ENCODE assay signal across 10 cellular contexts in the genomic region with DNA sequence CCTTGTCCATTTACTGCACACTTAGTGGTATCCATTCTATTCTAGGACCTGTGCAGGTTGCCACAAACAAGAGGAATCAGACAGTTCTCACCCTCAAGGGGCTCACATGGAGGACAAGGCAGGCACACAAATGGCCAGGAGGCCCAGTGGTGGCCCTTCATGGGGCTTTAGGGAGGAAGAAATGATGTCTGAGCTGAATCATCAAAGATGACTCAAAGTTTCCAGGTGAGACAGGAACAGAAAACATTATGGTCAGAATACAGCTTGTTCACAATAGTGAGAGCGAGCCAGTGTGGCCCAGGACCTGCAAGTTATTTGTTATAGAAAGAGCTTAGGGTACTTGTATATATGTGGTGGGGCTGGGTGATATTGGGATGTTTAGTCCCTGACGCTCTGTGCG. TPM values are rescaled to one million over a fixed set of nuclear protein-coding genes. Genes with fewer than 3 reads are reported as not detected.
DNase-seq lines count a peak whose midpoint lies in the region; ATAC-seq and TF ChIP-seq lines count a peak whose summit lies in the region.
"Had no signal": no experiment of that assay in that cellular context is flagged by ENCODE, and none has a peak within 500 bp of the region (broad histone marks: within the 10 kb centered on the region; RNA-seq: fewer than 3 reads in every experiment).

No MANE protein-coding gene starts in this region.

- TF ChIP-seq CTCF in GM10266 (IDR thresholded peaks at IDR 0.05; ENCODE audit: control insufficient read depth, insufficient read depth, low read depth, missing control alignments) (no peak), foreskin keratinocyte (conservative IDR thresholded peaks at IDR 0.05) (no peak)

- intact Hi-C loops in Right ventricle myocardium superior (cut with DNase I): no loop called here

- H3K27ac ChIP-seq in foreskin keratinocyte: peak overlapping the region; percentile 86

- no peaks in the 10 kb centered on the region for H3K36me3 ChIP-seq in NT2/D1 (ENCODE audit: insufficient read depth, insufficient read length, low read length)

- H3K9ac ChIP-seq in NT2/D1 (ENCODE audit: insufficient read length, low read depth): peak overlapping the region; percentile 34

- ATAC-seq in GM21447 (IDR thresholded peaks at IDR 0.05; ENCODE audit: unreplicated experiment): peak; percentile 69
- ATAC-seq in foreskin keratinocyte: peak; percentile 75
- ATAC-seq in Right ventricle myocardium superior (ENCODE audit: poor library complexity): no peak
- no peak for ATAC-seq in HG02840 (IDR thresholded peaks at IDR 0.05; ENCODE audit: low FRiP score, unreplicated experiment)
- ATAC-seq: left colon had no signal

- DNase-seq in GM10266 (ENCODE audit: extremely low spot score) (peak; percentile 66), NT2/D1 (ENCODE audit: low read depth, low spot score) (no peak), foreskin keratinocyte (peak; percentile 57 to 86), UCSD-AML1 (lab: John Stamatoyannopoulos, UW; ENCODE audit: unreplicated experiment) (no peak), NCI-H748 treated with DMSO at 0.1 percent for 48 hours (lab: John Stamatoyannopoulos, UW) (no peak), Right ventricle myocardium superior (no peak)
- DNase-seq: left colon, NCI-H1105 treated with DMSO at 0.1 percent for 48 hours had no signal

- no peaks in the 10 kb centered on the region for H3K9me3 ChIP-seq in NT2/D1 (ENCODE audit: insufficient read depth, low read length)

- no peak overlapping the region for H3K4me3 ChIP-seq in NT2/D1 (ENCODE audit: insufficient read length, low read depth)

- H3K4me1 ChIP-seq in NT2/D1 (ENCODE audit: insufficient read depth, insufficient read length): peaks cover 15% of the 10 kb centered on the region
- H3K4me1 ChIP-seq in foreskin keratinocyte: peaks cover 29% of the 10 kb centered on the region

- H3K27me3 ChIP-seq in NT2/D1 (ENCODE audit: insufficient read depth, insufficient read length) (no peaks in the 10 kb centered on the region), foreskin keratinocyte (no peaks in the 10 kb centered on the region)

RNA-seq across cellular contexts. Expression of gene SHISAL2A, which starts 26.4 kb away (rescaled TPM):
- total RNA-seq in foreskin keratinocyte (not detected in 2 replicates), Right ventricle myocardium superior (not detected)
- polyA plus RNA-seq in foreskin keratinocyte: 0.10 TPM in 1 of 2 replicates, not detected in the other

RNA-seq across cellular contexts. Expression of gene COA7, which starts 38.8 kb away (rescaled TPM):
- 25.5 and 27.6 TPM in 2 replicates for total RNA-seq in foreskin keratinocyte
- polyA plus RNA-seq in foreskin keratinocyte: 17.1 and 21.8 TPM in 2 replicates
- 18.6 TPM for total RNA-seq in Right ventricle myocardium superior

RNA-seq across cellular contexts. Expression of gene GPX7, which starts 57.2 kb away (rescaled TPM):
- total RNA-seq in foreskin keratinocyte (2.9 and 3.9 TPM in 2 replicates), Right ventricle myocardium superior (3.9 TPM)
- 2.9 and 4.1 TPM in 2 replicates for polyA plus RNA-seq in foreskin keratinocyte

Comparison
In these comparisons a context has a peak if more than half of its experiments do, and no peak if none do; other contexts are left out.
1. DNase-seq: peak in GM10266 (single experiment) and foreskin keratinocyte (2 of 2); none in NT2/D1 (single experiment), UCSD-AML1 (single experiment), NCI-H748 treated with DMSO at 0.1 percent for 48 hours (single experiment) and Right ventricle myocardium superior (single experiment).
2. ATAC-seq: peak in GM21447 (single experiment) and foreskin keratinocyte (single experiment); none in Right ventricle myocardium superior (single experiment) and HG02840 (single experiment).